ENCODE assay signal across 1 cellular context in genomic region chr14:102799684-102800562, GRCh38.
TF ChIP-seq lines count a peak whose summit lies in the region.

No MANE protein-coding gene starts in this region.

TF ChIP-seq in HCT116, 20 proteins besides CTCF, POLR2A, EP300 and RAD21 (continued from another document):
- TF ChIP-seq ATF3 (IDR thresholded peaks at IDR 0.05): no peak
- no peak for TF ChIP-seq SIN3A (IDR thresholded peaks at IDR 0.05; ENCODE audit: low read depth)
